Comparison of ENCODE assay signal across 11 cellular contexts in genomic region chr4:143667461-143667860, GRCh38. TPM values are rescaled to one million over a fixed set of nuclear protein-coding genes. Genes with fewer than 3 reads are reported as not detected.
A peak's percentile ranks its signal among the peaks of the same experiment; 100 is the strongest.
DNase-seq lines count a peak whose midpoint lies in the region; ATAC-seq and TF ChIP-seq lines count a peak whose summit lies in the region.
"Had no signal": no experiment of that assay in that cellular context is flagged by ENCODE, and none has a peak within 500 bp of the region (broad histone marks: within the 10 kb centered on the region; RNA-seq: fewer than 3 reads in every experiment).

No MANE protein-coding gene starts in this region.

- H3K4me1 ChIP-seq in psoas muscle = no peaks in the 10 kb centered on the region
- H3K4me1 ChIP-seq: parathyroid adenoma had no signal

- peak; percentile 99 for ATAC-seq in SK-N-SH treated with all-trans-retinoic acid at 6 μM for 48 hours
- ATAC-seq in psoas muscle = peak; percentile 65 to 94 (median 88)

- 1 to 14% (median 4%) methylated on average over 4 of the region's 4 CpGs for WGBS in psoas muscle, 3 donors

- peak overlapping the region; percentile 31 for H3K4me3 ChIP-seq in psoas muscle

- no peak overlapping the region for H3K27ac ChIP-seq in psoas muscle
- H3K27ac ChIP-seq: parathyroid adenoma had no signal

- H3K36me3 ChIP-seq in psoas muscle (ENCODE audit: insufficient read depth in 1 of 2, low read depth in 1 of 2) = no peaks in the 10 kb centered on the region

- H3K27me3 ChIP-seq in psoas muscle (ENCODE audit: insufficient read depth in 3 of 3, low read length in 2 of 3) = no peaks in the 10 kb centered on the region

- intact Hi-C loops in psoas muscle (cut with DNase I) = no loop called here

- H3K9me3 ChIP-seq in psoas muscle = no peaks in the 10 kb centered on the region

- no peak for TF ChIP-seq CTCF in psoas muscle (IDR thresholded peaks at IDR 0.05)

- DNase-seq in COLO829 (ENCODE audit: low spot score) (peak; percentile 33), globus pallidus (ENCODE audit: low spot score) (peak; percentile 33), psoas muscle (no peak), SIG-M5 treated with dmso at 0.1 percent for 504 hours (lab: John Stamatoyannopoulos, UW; ENCODE audit: unreplicated experiment) (no peak), NCI-H748 (lab: John Stamatoyannopoulos, UW; ENCODE audit: unreplicated experiment) (no peak), NCI-H2227 (lab: John Stamatoyannopoulos, UW; ENCODE audit: unreplicated experiment) (no peak)
- DNase-seq in activated naive CD4-positive, alpha-beta T cell treated with anti-CD3 and anti-CD28 coated beads, Interleukin-2, amount 50 U/mL, for 16 hours = no peak
- DNase-seq: activated CD4-positive, alpha-beta memory T cell treated with anti-CD3 and anti-CD28 coated beads, Interleukin-2, amount 10 ng/mL, durations not matched to agents 7 days and 5 days; RPMI8226 had no signal

TF ChIP-seq in SK-N-SH treated with all-trans-retinoic acid at 6 μM for 48 hours, 23 proteins besides CTCF, POLR2A, EP300 and RAD21:
- TF ChIP-seq TOX (CRISPR knock-in tag; IDR thresholded peaks at IDR 0.05; ENCODE audit: borderline replicate concordance) = peak; percentile 14; the same call in 1 of the 2 replicates
- TF ChIP-seq RARB (CRISPR knock-in tag; IDR thresholded peaks at IDR 0.05) = no peak

RNA-seq across cellular contexts. Expression of gene FREM3, which starts 33.0 kb away (rescaled TPM):
- total RNA-seq in psoas muscle = not detected
- under 1 TPM in 1 of 3 donors, not detected in 2; 0.01 TPM for polyA plus RNA-seq in psoas muscle
- total RNA-seq: activated CD4-positive, alpha-beta memory T cell treated with anti-CD3 and anti-CD28 coated beads, Interleukin-2, amount 10 ng/mL, durations not matched to agents 7 days and 5 days had no signal

Comparison
In these comparisons a context has a peak if more than half of its experiments do, and no peak if none do; other contexts are left out.
1. DNase-seq: peak in COLO829 (single experiment) and globus pallidus (single experiment); none in psoas muscle (0 of 2), SIG-M5 treated with dmso at 0.1 percent for 504 hours (single experiment), NCI-H748 (single experiment), activated naive CD4-positive, alpha-beta T cell treated with anti-CD3 and anti-CD28 coated beads, Interleukin-2, amount 50 U/mL, for 16 hours (single experiment) and NCI-H2227 (single experiment).